Comparison of ENCODE assay signal across 1 cellular context in the genomic region with DNA sequence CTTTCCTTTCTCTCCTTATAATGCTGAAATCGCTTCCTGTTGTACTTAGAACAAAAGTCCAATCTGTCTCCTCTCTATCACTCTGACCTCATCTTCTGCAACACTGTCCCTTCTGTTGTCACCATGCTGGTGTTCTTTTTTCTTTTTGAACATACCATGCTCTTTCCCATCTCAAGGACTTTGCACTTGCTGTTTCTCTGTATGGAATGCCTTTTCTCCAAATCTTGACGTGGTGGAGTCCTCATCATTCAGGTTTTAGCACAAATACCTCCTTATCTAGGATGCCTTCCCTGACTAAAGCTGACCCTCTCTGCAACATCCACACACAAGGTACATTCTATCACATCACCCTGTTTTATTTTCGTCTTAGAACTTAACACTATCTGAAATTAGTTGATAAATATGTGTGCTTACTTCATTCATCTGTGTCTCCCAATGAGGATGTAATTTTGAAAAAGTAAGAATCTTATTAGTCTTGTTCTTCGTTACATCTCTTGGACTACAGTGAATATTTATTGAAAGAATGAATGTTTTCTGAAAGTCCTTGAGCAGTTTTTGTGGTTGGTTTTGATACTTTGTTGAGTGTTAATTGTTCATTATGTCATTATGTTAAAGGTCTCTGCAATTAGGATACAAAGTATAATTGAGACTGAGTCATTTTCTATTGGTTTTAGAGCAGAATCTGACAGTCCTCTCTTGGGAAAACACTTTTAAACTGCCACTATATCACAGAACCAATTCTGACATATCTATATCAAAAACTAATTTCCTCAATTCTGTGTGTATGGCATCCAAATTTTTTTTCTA.
TF ChIP-seq lines count a peak whose summit lies in the region.

No MANE protein-coding gene starts in this region.

TF ChIP-seq in IMR-90, 13 proteins besides CTCF, POLR2A, EP300 and RAD21 (continued from another document):
- TF ChIP-seq RFX5 (IDR thresholded peaks at IDR 0.05; ENCODE audit: low read depth, low read length) (no peak), FOS (IDR thresholded peaks at IDR 0.05; ENCODE audit: low read depth, low read length) (no peak), SMC3 (IDR thresholded peaks at IDR 0.05; ENCODE audit: low read depth, low read length) (no peak), MAFK (IDR thresholded peaks at IDR 0.05; ENCODE audit: low read depth, low read length) (no peak), NFE2L2 (IDR thresholded peaks at IDR 0.05; ENCODE audit: low read depth, low read length) (no peak), CHD1 (IDR thresholded peaks at IDR 0.05; ENCODE audit: low read depth, low read length) (no peak), MAZ (IDR thresholded peaks at IDR 0.05; ENCODE audit: borderline replicate concordance, low read depth, low read length) (no peak), USF2 (IDR thresholded peaks at IDR 0.05; ENCODE audit: low read depth, low read length) (no peak), MXI1 (IDR thresholded peaks at IDR 0.05; ENCODE audit: borderline replicate concordance, low read depth, low read length) (no peak)
